ENCODE assay signal across 2 cellular contexts in genomic region chr13:109783815-109784589, GRCh38.
TF ChIP-seq lines count a peak whose summit lies in the region.

No MANE protein-coding gene starts in this region.

TF ChIP-seq in IMR-90, 13 proteins besides CTCF, POLR2A, EP300 and RAD21:
- TF ChIP-seq BHLHE40 (IDR thresholded peaks at IDR 0.05; ENCODE audit: low read depth, low read length), result no peak
- TF ChIP-seq USF2 (IDR thresholded peaks at IDR 0.05; ENCODE audit: low read depth, low read length), result no peak
- no peak for TF ChIP-seq SMC3 (IDR thresholded peaks at IDR 0.05; ENCODE audit: low read depth, low read length)
- TF ChIP-seq FOS (IDR thresholded peaks at IDR 0.05; ENCODE audit: low read depth, low read length), result no peak
TF ChIP-seq in IMR-90: peak in this region for 0.

TF ChIP-seq in endothelial cell of umbilical vein, 7 proteins besides CTCF, POLR2A, EP300 and RAD21:
- TF ChIP-seq GATA2 (IDR thresholded peaks at IDR 0.05; ENCODE audit: insufficient read depth, insufficient read length, low read depth, low read length) (no peak), MYC (IDR thresholded peaks at IDR 0.05; ENCODE audit: low read depth, low read length) (no peak), POLR2AphosphoS5 (IDR thresholded peaks at IDR 0.05; ENCODE audit: insufficient read depth, low read depth, low read length) (no peak), FOS (IDR thresholded peaks at IDR 0.05; ENCODE audit: borderline replicate concordance, insufficient read depth, low read length) (no peak), EZH2 (IDR thresholded peaks at IDR 0.05; ENCODE audit: borderline replicate concordance, low read depth, low read length, severe bottlenecking) (no peak), MAX (IDR thresholded peaks at IDR 0.05; ENCODE audit: insufficient read depth, insufficient read length) (no peak), JUN (IDR thresholded peaks at IDR 0.05; ENCODE audit: borderline replicate concordance, insufficient read depth, insufficient read length, low read depth) (no peak)
TF ChIP-seq in endothelial cell of umbilical vein: peak in this region for 0.
